1 cellular context compared by ENCODE assay signal in the genomic region with DNA sequence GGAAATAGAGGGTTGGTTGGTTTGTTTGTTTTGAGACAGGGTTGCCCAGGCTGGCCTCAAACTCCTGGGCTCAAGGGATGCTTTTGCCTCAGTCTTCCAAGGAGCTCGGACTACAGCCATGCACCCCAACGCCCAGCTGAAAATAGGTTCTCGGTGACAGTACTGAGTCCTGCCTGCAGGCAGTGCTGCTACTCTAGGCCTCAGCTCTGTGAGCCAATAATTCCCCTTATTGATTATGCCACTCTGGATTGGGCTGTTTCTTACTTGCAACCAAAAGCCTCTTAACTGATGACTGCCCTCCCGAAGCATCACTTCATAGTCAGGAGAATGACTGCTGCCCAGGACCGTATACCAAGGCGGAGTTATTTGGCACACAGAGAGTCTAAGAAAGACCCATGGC.
TF ChIP-seq lines count a peak whose summit lies in the region.

No MANE protein-coding gene starts in this region.

TF ChIP-seq in H1, 55 proteins besides CTCF, POLR2A, EP300 and RAD21:
- TF ChIP-seq, protein P1, sequence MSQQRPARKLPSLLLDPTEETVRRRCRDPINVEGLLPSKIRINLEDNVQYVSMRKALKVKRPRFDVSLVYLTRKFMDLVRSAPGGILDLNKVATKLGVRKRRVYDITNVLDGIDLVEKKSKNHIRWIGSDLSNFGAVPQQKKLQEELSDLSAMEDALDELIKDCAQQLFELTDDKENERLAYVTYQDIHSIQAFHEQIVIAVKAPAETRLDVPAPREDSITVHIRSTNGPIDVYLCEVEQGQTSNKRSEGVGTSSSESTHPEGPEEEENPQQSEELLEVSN (IDR thresholded peaks at IDR 0.05), result no peak
- TF ChIP-seq CBX8 (IDR thresholded peaks at IDR 0.05; ENCODE audit: borderline replicate concordance, low read depth, low read length), result no peak
